ENCODE assay signal across 8 cellular contexts in genomic region chr1:147494998-147495580, GRCh38. TPM values are rescaled to one million over a fixed set of nuclear protein-coding genes. Genes with fewer than 3 reads are reported as not detected.
DNase-seq lines count a peak whose midpoint lies in the region; ATAC-seq, FAIRE-seq and TF ChIP-seq lines count a peak whose summit lies in the region.

No MANE protein-coding gene starts in this region.

- H3K4me3 Mint-ChIP-seq in activated T-helper 1 cell treated with anti-CD3 and anti-CD28 coated beads, Interleukin-12 subunit alpha, Interleukin-12 subunit beta, Interleukin-2, Interleukin-4 antibody, amounts not matched to agents 30 ng/mL and 10 ng/mL and 1 ng/mL, durations not matched to agents 14 hours and 24 hours and 36 hours: no peak overlapping the region
- no peak overlapping the region for H3K4me3 Mint-ChIP-seq in osteocyte (ENCODE audit: unreplicated experiment)

- H2AFZ ChIP-seq in KMS-11 (ENCODE audit: low read depth): peak overlapping the region; percentile 18

- H3K79me2 ChIP-seq in KMS-11 (ENCODE audit: insufficient read depth, low read depth): no peaks in the 10 kb centered on the region

- no peaks in the 10 kb centered on the region for H3K27me3 ChIP-seq in KMS-11 (ENCODE audit: insufficient read depth, low read depth)
- no peaks in the 10 kb centered on the region for H3K27me3 ChIP-seq in tibial artery

- TF ChIP-seq CTCF in KMS-11 (conservative IDR thresholded peaks at IDR 0.05; ENCODE audit: low read depth, low read length) (peak; percentile 100), fibroblast of villous mesenchyme (IDR thresholded peaks at IDR 0.05; ENCODE audit: insufficient read depth, low read depth, low read length) (peak; percentile 99), osteocyte (IDR thresholded peaks at IDR 0.05) (peak; percentile 98), tibial artery (IDR thresholded peaks at IDR 0.05) (peak; percentile 93 to 94)

- no peaks in the 10 kb centered on the region for H3K9me3 ChIP-seq in tibial artery

- no peaks in the 10 kb centered on the region for H4K20me1 ChIP-seq in KMS-11 (ENCODE audit: insufficient read depth)

- peak overlapping the region; percentile 4 for H3K4me2 ChIP-seq in KMS-11

- no peak overlapping the region for H3K9ac ChIP-seq in KMS-11

- DNase-seq in DMS 273 treated with DMSO at 0.1 percent for 48 hours (lab: John Stamatoyannopoulos, UW) (peak; percentile 42), RCC 7860 (ENCODE audit: low spot score) (peak; percentile 49), fibroblast of villous mesenchyme (ENCODE audit: low read depth) (peak; percentile 79), osteocyte (ENCODE audit: extremely low spot score, unreplicated experiment) (peak; percentile 88), tibial artery (peak; percentile 78 to 84)
- DNase-seq in activated T-helper 1 cell treated with anti-CD3 and anti-CD28 coated beads, Interleukin-12 subunit alpha, Interleukin-12 subunit beta, Interleukin-2, Interleukin-4 antibody, amounts not matched to agents 30 ng/mL and 10 ng/mL and 1 ng/mL, durations not matched to agents 14 hours and 24 hours and 36 hours (ENCODE audit: low spot score): peak; percentile 60

- peak; percentile 74 for ATAC-seq in GM21447 (IDR thresholded peaks at IDR 0.05; ENCODE audit: unreplicated experiment)

- H3K4me1 ChIP-seq in KMS-11 (ENCODE audit: low read depth, poor library complexity, severe bottlenecking): peaks cover 5% of the 10 kb centered on the region
- no peaks in the 10 kb centered on the region for H3K4me1 ChIP-seq in tibial artery

- peak overlapping the region; percentile 71 for H3K4me3 ChIP-seq in KMS-11 (IDR thresholded peaks at IDR 0.05; ENCODE audit: insufficient read depth, low read depth, low read length)
- H3K4me3 ChIP-seq in fibroblast of villous mesenchyme (ENCODE audit: low read depth, low read length): no peak overlapping the region
- H3K4me3 ChIP-seq in tibial artery: no peak overlapping the region

- no peaks in the 10 kb centered on the region for H3K36me3 ChIP-seq in KMS-11 (ENCODE audit: insufficient read depth)
- H3K36me3 ChIP-seq in tibial artery: no peaks in the 10 kb centered on the region

- peaks cover 7% of the 10 kb centered on the region for H3K4me1 Mint-ChIP-seq in activated T-helper 1 cell treated with anti-CD3 and anti-CD28 coated beads, Interleukin-12 subunit alpha, Interleukin-12 subunit beta, Interleukin-2, Interleukin-4 antibody, amounts not matched to agents 30 ng/mL and 10 ng/mL and 1 ng/mL, durations not matched to agents 14 hours and 24 hours and 36 hours (ENCODE audit: low read depth)
- peaks cover 4% of the 10 kb centered on the region for H3K4me1 Mint-ChIP-seq in osteocyte (ENCODE audit: unreplicated experiment)

- no peaks in the 10 kb centered on the region for H3K9me3 Mint-ChIP-seq in activated T-helper 1 cell treated with anti-CD3 and anti-CD28 coated beads, Interleukin-12 subunit alpha, Interleukin-12 subunit beta, Interleukin-2, Interleukin-4 antibody, amounts not matched to agents 30 ng/mL and 10 ng/mL and 1 ng/mL, durations not matched to agents 14 hours and 24 hours and 36 hours
- no peaks in the 10 kb centered on the region for H3K9me3 Mint-ChIP-seq in osteocyte (ENCODE audit: unreplicated experiment)

- H3K27ac Mint-ChIP-seq in activated T-helper 1 cell treated with anti-CD3 and anti-CD28 coated beads, Interleukin-12 subunit alpha, Interleukin-12 subunit beta, Interleukin-2, Interleukin-4 antibody, amounts not matched to agents 30 ng/mL and 10 ng/mL and 1 ng/mL, durations not matched to agents 14 hours and 24 hours and 36 hours: no peak overlapping the region
- no peak overlapping the region for H3K27ac Mint-ChIP-seq in osteocyte (ENCODE audit: unreplicated experiment)

- FAIRE-seq in RCC 7860 (lab: Jason Lieb, UNC): no peak

- H3K27ac ChIP-seq in KMS-11: no peak overlapping the region
- no peak overlapping the region for H3K27ac ChIP-seq in tibial artery

- H3K27me3 Mint-ChIP-seq in activated T-helper 1 cell treated with anti-CD3 and anti-CD28 coated beads, Interleukin-12 subunit alpha, Interleukin-12 subunit beta, Interleukin-2, Interleukin-4 antibody, amounts not matched to agents 30 ng/mL and 10 ng/mL and 1 ng/mL, durations not matched to agents 14 hours and 24 hours and 36 hours (ENCODE audit: insufficient read depth): peaks cover 6% of the 10 kb centered on the region
- H3K27me3 Mint-ChIP-seq in osteocyte (ENCODE audit: unreplicated experiment): no peaks in the 10 kb centered on the region

- intact Hi-C loops in activated T-helper 1 cell treated with anti-CD3 and anti-CD28 coated beads, Interleukin-12 subunit alpha, Interleukin-12 subunit beta, Interleukin-2, Interleukin-4 antibody, amounts not matched to agents 30 ng/mL and 10 ng/mL and 1 ng/mL, durations not matched to agents 14 hours and 24 hours and 36 hours (cut with micrococcal nuclease): loop anchor here (1.0 to 10.0 kb wide), 7 partner anchors 46 to 397 kb away; partner anchors contain the start of gene BCL9
- intact Hi-C loops in tibial artery (cut with DNase I; ENCODE audit: low total_unique reads): loop anchor here (1.0 to 10.0 kb wide), 4 partner anchors 50 to 390 kb away; partner anchors contain the start of gene BCL9

- H3K36me3 Mint-ChIP-seq in activated T-helper 1 cell treated with anti-CD3 and anti-CD28 coated beads, Interleukin-12 subunit alpha, Interleukin-12 subunit beta, Interleukin-2, Interleukin-4 antibody, amounts not matched to agents 30 ng/mL and 10 ng/mL and 1 ng/mL, durations not matched to agents 14 hours and 24 hours and 36 hours (ENCODE audit: low read depth): no peaks in the 10 kb centered on the region
- H3K36me3 Mint-ChIP-seq in osteocyte (ENCODE audit: unreplicated experiment): no peaks in the 10 kb centered on the region

RNA-seq across cellular contexts. Expression of gene BCL9, which starts 46.2 kb away (rescaled TPM):
- total RNA-seq in activated T-helper 1 cell treated with anti-CD3 and anti-CD28 coated beads, Interleukin-12 subunit alpha, Interleukin-12 subunit beta, Interleukin-2, Interleukin-4 antibody, amounts not matched to agents 30 ng/mL and 10 ng/mL and 1 ng/mL, durations not matched to agents 14 hours and 24 hours and 36 hours: 26.7 and 28.1 TPM in 2 replicates
- total RNA-seq in fibroblast of villous mesenchyme (4.2 and 6.0 TPM in 2 replicates), osteocyte (30.8 and 32.5 TPM in 2 replicates)
